In genomic region chr17:36103401-36103975, GRCh38 we compare ENCODE assay signal across 9 cellular contexts. TPM values are rescaled to one million over a fixed set of nuclear protein-coding genes. Genes with fewer than 3 reads are reported as not detected.
DNase-seq lines count a peak whose midpoint lies in the region; ATAC-seq and TF ChIP-seq lines count a peak whose summit lies in the region.
"Not testable (repeated sequence)": the region's sequence is repeated elsewhere in the genome, so short reads cannot be mapped to it uniquely, and the experiment has no call there.
"Had no signal": no experiment of that assay in that cellular context is flagged by ENCODE, and none has a peak within 500 bp of the region (broad histone marks: within the 10 kb centered on the region; RNA-seq: fewer than 3 reads in every experiment).

Gene CCL4, plus strand, starts transcription at chr17:36103827. Its CDS starts 79 bp downstream, at chr17:36103906.

- H3K4me1 ChIP-seq in endodermal cell (ENCODE audit: control insufficient read depth, insufficient read depth, low read length): not testable (repeated sequence)

- not testable (repeated sequence) for H3K36me3 ChIP-seq in endodermal cell (ENCODE audit: control insufficient read depth, insufficient read depth, low read length)

- peak; percentile 74 for ATAC-seq in GM19023 (IDR thresholded peaks at IDR 0.05; ENCODE audit: unreplicated experiment)
- ATAC-seq in GM21825 (IDR thresholded peaks at IDR 0.05; ENCODE audit: unreplicated experiment): peak; percentile 74
- peak; percentile 74 for ATAC-seq in HG03139 (IDR thresholded peaks at IDR 0.05; ENCODE audit: unreplicated experiment)
- peak; percentile 74 for ATAC-seq in activated CD8-positive, alpha-beta T cell treated with anti-CD3 and anti-CD28 coated beads for 36 hours
- ATAC-seq in omental fat pad (ENCODE audit: low FRiP score): not testable (repeated sequence)

- not testable (repeated sequence) for H3K27ac ChIP-seq in endodermal cell (ENCODE audit: low read depth, low read length)

- peak within 1 kb of the TSS; percentile 53 to 67 for H3K4me3 Mint-ChIP-seq in CD14-positive monocyte
- H3K4me3 Mint-ChIP-seq in activated CD8-positive, alpha-beta T cell treated with anti-CD3 and anti-CD28 coated beads for 36 hours: peak within 1 kb of the TSS; percentile 75
- H3K4me3 Mint-ChIP-seq in endodermal cell: not testable (repeated sequence)

- WGBS in endodermal cell (ENCODE audit: insufficient coverage in 1 of 2, insufficient read length in 1 of 2), 2 experiments: 89 to 100% methylated on average over 1 to 6 of the region's 6 CpGs

- H3K4me3 ChIP-seq in endodermal cell (ENCODE audit: low read length): not testable (repeated sequence)

- not testable (repeated sequence) for H3K9ac ChIP-seq in endodermal cell (ENCODE audit: extremely low read depth, low read length, poor library complexity, severe bottlenecking)

- not testable (repeated sequence) for H3K9me3 ChIP-seq in endodermal cell (ENCODE audit: control insufficient read depth, low read length)

- H3K27me3 ChIP-seq in endodermal cell (ENCODE audit: control insufficient read depth, insufficient read depth, low read length, poor library complexity, severe bottlenecking): peaks cover 81% of the 10 kb centered on the region

- not testable (repeated sequence) for H3K36me3 Mint-ChIP-seq in CD14-positive monocyte; endodermal cell (ENCODE audit: low read depth)
- H3K36me3 Mint-ChIP-seq in activated CD8-positive, alpha-beta T cell treated with anti-CD3 and anti-CD28 coated beads for 36 hours (ENCODE audit: low read depth): peaks cover 12% of the 10 kb centered on the region

- peak; percentile 75 for DNase-seq in CD14-positive monocyte (ENCODE audit: low spot score)
- DNase-seq in NOMO-1 (lab: John Stamatoyannopoulos, UW; ENCODE audit: unreplicated experiment in 2 of 2): peak; percentile 32 to 47
- peak; percentile 69 for DNase-seq in activated CD8-positive, alpha-beta T cell treated with anti-CD3 and anti-CD28 coated beads for 36 hours
- DNase-seq in endodermal cell: peak; percentile 41
- not testable (repeated sequence) for DNase-seq in omental fat pad (ENCODE audit: low spot score)

- intact Hi-C loops in CD14-positive monocyte (cut with micrococcal nuclease); activated CD8-positive, alpha-beta T cell treated with anti-CD3 and anti-CD28 coated beads for 36 hours (cut with micrococcal nuclease): not testable (repeated sequence)

- peak within 1 kb of the TSS; percentile 81 to 96 (median 91) for H3K27ac Mint-ChIP-seq in CD14-positive monocyte
- H3K27ac Mint-ChIP-seq in activated CD8-positive, alpha-beta T cell treated with anti-CD3 and anti-CD28 coated beads for 36 hours: peak within 1 kb of the TSS; percentile 88
- H3K27ac Mint-ChIP-seq in endodermal cell: not testable (repeated sequence)

- peaks cover 57% of the 10 kb centered on the region for H3K4me1 Mint-ChIP-seq in CD14-positive monocyte
- H3K4me1 Mint-ChIP-seq in activated CD8-positive, alpha-beta T cell treated with anti-CD3 and anti-CD28 coated beads for 36 hours (ENCODE audit: low read depth): peaks cover 45% of the 10 kb centered on the region
- H3K4me1 Mint-ChIP-seq in endodermal cell: not testable (repeated sequence)

- CTCF ChIA-PET in activated CD8-positive, alpha-beta T cell treated with anti-CD3 and anti-CD28 coated beads for 36 hours (lab: Charles Lee): interaction anchor here (1.4 to 2.2 kb wide), 2 partner anchors 31 to 45 kb away, joined by 7 to 8 read pairs; no protein-coding TSS in a partner anchor

- TF ChIP-seq CTCF in CD14-positive monocyte (IDR thresholded peaks at IDR 0.05); activated CD8-positive, alpha-beta T cell treated with anti-CD3 and anti-CD28 coated beads for 36 hours (IDR thresholded peaks at IDR 0.05); endodermal cell (conservative IDR thresholded peaks at IDR 0.05); omental fat pad (IDR thresholded peaks at IDR 0.05): not testable (repeated sequence)

- POLR2A ChIA-PET in activated CD8-positive, alpha-beta T cell treated with anti-CD3 and anti-CD28 coated beads for 36 hours (lab: Charles Lee): interaction anchor here (1.5 to 6.4 kb wide), 2 partner anchors 12 to 15 kb away, joined by 6 to 64 read pairs; partner anchors contain the start of gene CCL3

- H3K9me3 Mint-ChIP-seq in CD14-positive monocyte; activated CD8-positive, alpha-beta T cell treated with anti-CD3 and anti-CD28 coated beads for 36 hours; endodermal cell: not testable (repeated sequence)

- H3K27me3 Mint-ChIP-seq in CD14-positive monocyte (ENCODE audit: low read depth in 3 of 3); activated CD8-positive, alpha-beta T cell treated with anti-CD3 and anti-CD28 coated beads for 36 hours: not testable (repeated sequence)
- H3K27me3 Mint-ChIP-seq in endodermal cell (ENCODE audit: insufficient read depth): peaks cover 70% of the 10 kb centered on the region

RNA-seq across cellular contexts. Expression of gene CCL4, which starts in this region (rescaled TPM):
- 10 to 100 TPM; 40.6 to 41.7 TPM for polyA plus RNA-seq in CD14-positive monocyte
- 100 to 1,000 TPM; 287 to 290 TPM for total RNA-seq in activated CD8-positive, alpha-beta T cell treated with anti-CD3 and anti-CD28 coated beads for 36 hours
- not detected for total RNA-seq in endodermal cell
- not detected for polyA plus RNA-seq in endodermal cell (2013, experiment 1 of 2)
- not detected for polyA plus RNA-seq in endodermal cell (2013, experiment 2 of 2)
- 10 to 100 TPM in 3 of 4 donors, 1 to 10 TPM in 1; 8.6 to 13.3 (median 11.3) TPM for total RNA-seq in omental fat pad
- total RNA-seq: A673 had no signal

Comparison
In these comparisons a context has a peak if more than half of its experiments do, and no peak if none do; other contexts are left out.
1. RNA of gene CCL4 (total RNA-seq): 287 to 290 TPM in activated CD8-positive, alpha-beta T cell treated with anti-CD3 and anti-CD28 coated beads for 36 hours; 8.6 to 13.3 TPM in omental fat pad and not detected in endodermal cell; every median in the first group is over 10 times any median in the second.
2. Peak in DNase-seq in endodermal cell; RNA of the gene not detected or under 1 TPM.